Comparison of ENCODE assay signal across 1 cellular context in genomic region chr15:55372701-55373440, GRCh38.
TF ChIP-seq lines count a peak whose summit lies in the region.

No MANE protein-coding gene starts in this region.

TF ChIP-seq in GM12878, 131 proteins besides CTCF, POLR2A, EP300 and RAD21:
- TF ChIP-seq PKNOX1 (IDR thresholded peaks at IDR 0.05) = peak; percentile 61; the same call in 1 of the 2 replicates
- TF ChIP-seq SMAD5 (IDR thresholded peaks at IDR 0.05; ENCODE audit: low read depth) = no peak
- TF ChIP-seq STAT3 (IDR thresholded peaks at IDR 0.05; ENCODE audit: low read depth, low read length) = no peak
- no peak for TF ChIP-seq PAX5 (IDR thresholded peaks at IDR 0.05; ENCODE audit: borderline replicate concordance, low read depth, low read length)
- peak; percentile 44 for TF ChIP-seq MEF2B (IDR thresholded peaks at IDR 0.05; ENCODE audit: partially characterized antibody, poor library complexity, severe bottlenecking)
- peak; percentile 48; the same call in 1 of the 2 replicates for TF ChIP-seq MTA2 (IDR thresholded peaks at IDR 0.05; ENCODE audit: low read depth)
- TF ChIP-seq SPI1 (IDR thresholded peaks at IDR 0.05; ENCODE audit: borderline replicate concordance, insufficient read depth, low read depth, low read length) = peak; percentile 34; the same call in 1 of the 2 replicates
- 0 out of 2 replicates have a peak, but pooled peaks have one; percentile 36 for TF ChIP-seq MEF2A (IDR thresholded peaks at IDR 0.05; ENCODE audit: insufficient read depth, low read depth, low read length)
- TF ChIP-seq RELB (IDR thresholded peaks at IDR 0.05; ENCODE audit: low read depth) = peak; percentile 29; the same call in 1 of the 2 replicates
- TF ChIP-seq SREBF2 (IDR thresholded peaks at IDR 0.05; ENCODE audit: low read length) = no peak
- TF ChIP-seq NRF1 (conservative IDR thresholded peaks at IDR 0.05; ENCODE audit: low read depth, low read length) = no peak
- no peak for TF ChIP-seq USF1 (IDR thresholded peaks at IDR 0.05; ENCODE audit: borderline replicate concordance, extremely low read length, insufficient read depth, low read depth, low read length)
- peak; percentile 20; the same call in 1 of the 2 replicates for TF ChIP-seq NFIC (IDR thresholded peaks at IDR 0.05; ENCODE audit: low read depth, low read length)
